9 cellular contexts compared by ENCODE assay signal in genomic region chr17:48791128-48792032, GRCh38. TPM values are rescaled to one million over a fixed set of nuclear protein-coding genes. Genes with fewer than 3 reads are reported as not detected.
DNase-seq lines count a peak whose midpoint lies in the region; TF ChIP-seq lines count a peak whose summit lies in the region.
"Had no signal": no experiment of that assay in that cellular context is flagged by ENCODE, and none has a peak within 500 bp of the region (broad histone marks: within the 10 kb centered on the region; RNA-seq: fewer than 3 reads in every experiment).

No MANE protein-coding gene starts in this region.

- no peak overlapping the region for H3K27ac Mint-ChIP-seq in CD14-positive monocyte

- peak; percentile 72 for TF ChIP-seq CTCF in CD14-positive monocyte (IDR thresholded peaks at IDR 0.05)
- peak; percentile 46 for TF ChIP-seq CTCF in GM13976 (IDR thresholded peaks at IDR 0.05; ENCODE audit: borderline replicate concordance, control extremely low read depth, extremely low read depth, insufficient read depth, missing control alignments)
- peak; percentile 93 for TF ChIP-seq CTCF in VCaP (conservative IDR thresholded peaks at IDR 0.05)
- peak; percentile 72 to 73 (median 73) for TF ChIP-seq CTCF in esophagus muscularis mucosa (IDR thresholded peaks at IDR 0.05)
- peak; percentile 54 to 73 (median 64) for TF ChIP-seq CTCF in uterus (IDR thresholded peaks at IDR 0.05)

- peaks cover 0 to 24% (median 5%) of the 10 kb centered on the region in 4 donors for H3K27me3 ChIP-seq in esophagus muscularis mucosa
- peaks cover 10% of the 10 kb centered on the region for H3K27me3 ChIP-seq in mucosa of stomach (ENCODE audit: control insufficient read depth, insufficient read depth, low read length)
- H3K27me3 ChIP-seq in uterus: no peaks in the 10 kb centered on the region

- H3K9me3 ChIP-seq in esophagus muscularis mucosa: no peaks in the 10 kb centered on the region
- H3K9me3 ChIP-seq in mucosa of stomach (ENCODE audit: control insufficient read depth, low read length): no peaks in the 10 kb centered on the region
- no peaks in the 10 kb centered on the region for H3K9me3 ChIP-seq in uterus

- no peaks in the 10 kb centered on the region for H3K9me3 Mint-ChIP-seq in CD14-positive monocyte

- H3K4me1 ChIP-seq in esophagus muscularis mucosa (peaks cover 0 to 14% (median 5%) of the 10 kb centered on the region in 4 donors), mucosa of stomach (ENCODE audit: control insufficient read depth, insufficient read depth, low read length) (peaks cover 29% of the 10 kb centered on the region), uterus (peaks cover 0 to 3% of the 10 kb centered on the region in 2 donors)

- no peak for TF ChIP-seq POLR2A in esophagus muscularis mucosa (IDR thresholded peaks at IDR 0.05; ENCODE audit: low read depth)
- TF ChIP-seq POLR2A in uterus (IDR thresholded peaks at IDR 0.05): no peak

- peaks cover 27 to 64% (median 43%) of the 10 kb centered on the region in 3 donors for H3K27me3 Mint-ChIP-seq in CD14-positive monocyte (ENCODE audit: low read depth in 3 of 3)

- H3K36me3 Mint-ChIP-seq in CD14-positive monocyte: no peaks in the 10 kb centered on the region

- DNase-seq in CD14-positive monocyte (ENCODE audit: low spot score) (no peak), GM13976 (ENCODE audit: low spot score) (peak; percentile 68), NCI-H1694 treated with DMSO at 0.1 percent for 48 hours (lab: John Stamatoyannopoulos, UW) (peak; percentile 10), esophagus muscularis mucosa (ENCODE audit: extremely low spot score) (peak; percentile 94), uterus (peak; percentile 65 to 75), germinal center (ENCODE audit: low spot score) (no peak)

- H3K4me3 ChIP-seq in esophagus muscularis mucosa (no peak overlapping the region), mucosa of stomach (ENCODE audit: low read length) (peak overlapping the region; percentile 14), uterus (no peak overlapping the region)

- H3K27ac ChIP-seq in VCaP (peak overlapping the region; percentile 99), esophagus muscularis mucosa (replicated peaks in 1 of 4) (no peak overlapping the region), uterus (no peak overlapping the region)

- TF ChIP-seq EP300 in esophagus muscularis mucosa (IDR thresholded peaks at IDR 0.05): no peak

- in situ Hi-C loops in GM13976 (cut with MboI; ENCODE audit: low sequenced_read_pairs, unreplicated experiment): no loop called here

- H3K4me1 Mint-ChIP-seq in CD14-positive monocyte: peaks cover 10% of the 10 kb centered on the region

- WGBS in esophagus muscularis mucosa: 47% methylated on average over 14 of the region's 14 CpGs

- H3K9ac ChIP-seq in mucosa of stomach (ENCODE audit: low read length): peak overlapping the region; percentile 12

- intact Hi-C loops in CD14-positive monocyte (cut with micrococcal nuclease): loop anchor here in 1 of 2 donors (5.0 kb wide), 1 partner anchor 119 kb away; no protein-coding TSS in a partner anchor
- intact Hi-C loops in esophagus muscularis mucosa (cut with DNase I): loop anchor here (1.0 to 5.0 kb wide), 2 partner anchors 67 to 119 kb away; no protein-coding TSS in a partner anchor
- intact Hi-C loops in uterus (cut with DNase I; ENCODE audit: low total_unique reads): no loop called here

- H3K4me3 Mint-ChIP-seq in CD14-positive monocyte: no peak overlapping the region

- H3K36me3 ChIP-seq in esophagus muscularis mucosa (no peaks in the 10 kb centered on the region), mucosa of stomach (ENCODE audit: control insufficient read depth, insufficient read depth, low read length) (no peaks in the 10 kb centered on the region), uterus (no peaks in the 10 kb centered on the region)

RNA-seq across cellular contexts. Expression of gene TTLL6, which starts 25.6 kb away (rescaled TPM):
- not detected for polyA plus RNA-seq in CD14-positive monocyte
- 1 to 10 TPM in 1 of 4 donors, under 1 TPM in 2, not detected in 1; under 0.01 to 1.1 (median 0.29) TPM for total RNA-seq in esophagus muscularis mucosa
- under 1 TPM in 2 of 4 donors, not detected in 2; 0.41 to 0.91 TPM for total RNA-seq in uterus
- total RNA-seq: T-helper 1 cell treated with Interleukin-12 subunit alpha and Interleukin-12 subunit beta and Interleukin-4 antibody, amounts not matched to agents 30 ng/mL and 1 ng/mL, for 36 hours had no signal

RNA-seq across cellular contexts. Expression of gene CALCOCO2, which starts 39.5 kb away (rescaled TPM):
- 100 to 1,000 TPM; 214 to 280 TPM for polyA plus RNA-seq in CD14-positive monocyte
- total RNA-seq in esophagus muscularis mucosa (100 to 1,000 TPM; 157 to 210 (median 183) TPM), uterus (100 to 1,000 TPM in 2 of 4 donors, 10 to 100 TPM in 2; 40.9 to 318 (median 118) TPM)

Comparison
In these comparisons a context has a peak if more than half of its experiments do, and no peak if none do; other contexts are left out.
1. DNase-seq: peak in GM13976 (single experiment), NCI-H1694 treated with DMSO at 0.1 percent for 48 hours (single experiment), esophagus muscularis mucosa (single experiment) and uterus (2 of 2); none in CD14-positive monocyte (single experiment) and germinal center (single experiment).
2. Peak in every context shown above with its lines, with median percentiles within 50 percentile points of each other: CTCF ChIP-seq.